Comparison of ENCODE assay signal across 1 cellular context in the genomic region with DNA sequence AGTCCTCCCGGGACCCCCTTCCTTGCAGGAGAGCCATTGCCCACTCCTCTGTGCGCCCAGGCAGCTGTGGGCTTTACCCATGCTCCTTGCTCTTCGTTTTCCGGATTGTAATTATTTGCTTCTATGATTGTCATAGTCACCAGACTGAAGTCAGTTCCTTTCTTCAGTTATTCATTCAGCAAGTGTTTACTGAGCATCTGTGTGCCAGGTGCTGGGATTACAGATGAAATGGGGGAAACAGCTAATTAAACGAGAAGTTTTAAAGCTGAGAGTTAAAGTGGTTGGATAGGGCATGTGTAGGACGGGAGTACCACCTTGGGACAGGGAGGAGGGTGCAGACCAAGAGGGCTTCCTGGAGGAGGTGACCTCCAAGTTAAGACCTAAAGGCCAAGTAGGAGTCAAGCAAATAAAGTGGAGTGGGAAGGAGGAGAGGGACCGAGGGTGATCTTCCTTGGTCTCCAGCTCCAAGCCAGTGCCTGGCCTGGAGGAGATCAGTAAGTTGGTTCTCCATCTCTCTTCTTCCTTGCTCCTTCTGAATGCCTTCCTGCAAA.
TF ChIP-seq lines count a peak whose summit lies in the region.

No MANE protein-coding gene starts in this region.

TF ChIP-seq in WTC11, 78 proteins besides CTCF, POLR2A, EP300 and RAD21 (continued from another document):
- TF ChIP-seq, protein P1, sequence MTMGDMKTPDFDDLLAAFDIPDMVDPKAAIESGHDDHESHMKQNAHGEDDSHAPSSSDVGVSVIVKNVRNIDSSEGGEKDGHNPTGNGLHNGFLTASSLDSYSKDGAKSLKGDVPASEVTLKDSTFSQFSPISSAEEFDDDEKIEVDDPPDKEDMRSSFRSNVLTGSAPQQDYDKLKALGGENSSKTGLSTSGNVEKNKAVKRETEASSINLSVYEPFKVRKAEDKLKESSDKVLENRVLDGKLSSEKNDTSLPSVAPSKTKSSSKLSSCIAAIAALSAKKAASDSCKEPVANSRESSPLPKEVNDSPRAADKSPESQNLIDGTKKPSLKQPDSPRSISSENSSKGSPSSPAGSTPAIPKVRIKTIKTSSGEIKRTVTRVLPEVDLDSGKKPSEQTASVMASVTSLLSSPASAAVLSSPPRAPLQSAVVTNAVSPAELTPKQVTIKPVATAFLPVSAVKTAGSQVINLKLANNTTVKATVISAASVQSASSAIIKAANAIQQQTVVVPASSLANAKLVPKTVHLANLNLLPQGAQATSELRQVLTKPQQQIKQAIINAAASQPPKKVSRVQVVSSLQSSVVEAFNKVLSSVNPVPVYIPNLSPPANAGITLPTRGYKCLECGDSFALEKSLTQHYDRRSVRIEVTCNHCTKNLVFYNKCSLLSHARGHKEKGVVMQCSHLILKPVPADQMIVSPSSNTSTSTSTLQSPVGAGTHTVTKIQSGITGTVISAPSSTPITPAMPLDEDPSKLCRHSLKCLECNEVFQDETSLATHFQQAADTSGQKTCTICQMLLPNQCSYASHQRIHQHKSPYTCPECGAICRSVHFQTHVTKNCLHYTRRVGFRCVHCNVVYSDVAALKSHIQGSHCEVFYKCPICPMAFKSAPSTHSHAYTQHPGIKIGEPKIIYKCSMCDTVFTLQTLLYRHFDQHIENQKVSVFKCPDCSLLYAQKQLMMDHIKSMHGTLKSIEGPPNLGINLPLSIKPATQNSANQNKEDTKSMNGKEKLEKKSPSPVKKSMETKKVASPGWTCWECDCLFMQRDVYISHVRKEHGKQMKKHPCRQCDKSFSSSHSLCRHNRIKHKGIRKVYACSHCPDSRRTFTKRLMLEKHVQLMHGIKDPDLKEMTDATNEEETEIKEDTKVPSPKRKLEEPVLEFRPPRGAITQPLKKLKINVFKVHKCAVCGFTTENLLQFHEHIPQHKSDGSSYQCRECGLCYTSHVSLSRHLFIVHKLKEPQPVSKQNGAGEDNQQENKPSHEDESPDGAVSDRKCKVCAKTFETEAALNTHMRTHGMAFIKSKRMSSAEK (CRISPR knock-in tag; IDR thresholded peaks at IDR 0.05; ENCODE audit: borderline replicate concordance), result no peak
- no peak for TF ChIP-seq ZNF671 (CRISPR knock-in tag; IDR thresholded peaks at IDR 0.05)
- TF ChIP-seq, protein P2, sequence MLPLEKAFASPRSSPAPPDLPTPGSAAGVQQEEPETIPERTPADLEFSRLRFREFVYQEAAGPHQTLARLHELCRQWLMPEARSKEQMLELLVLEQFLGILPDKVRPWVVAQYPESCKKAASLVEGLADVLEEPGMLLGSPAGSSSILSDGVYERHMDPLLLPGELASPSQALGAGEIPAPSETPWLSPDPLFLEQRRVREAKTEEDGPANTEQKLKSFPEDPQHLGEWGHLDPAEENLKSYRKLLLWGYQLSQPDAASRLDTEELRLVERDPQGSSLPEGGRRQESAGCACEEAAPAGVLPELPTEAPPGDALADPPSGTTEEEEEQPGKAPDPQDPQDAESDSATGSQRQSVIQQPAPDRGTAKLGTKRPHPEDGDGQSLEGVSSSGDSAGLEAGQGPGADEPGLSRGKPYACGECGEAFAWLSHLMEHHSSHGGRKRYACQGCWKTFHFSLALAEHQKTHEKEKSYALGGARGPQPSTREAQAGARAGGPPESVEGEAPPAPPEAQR (CRISPR knock-in tag; IDR thresholded peaks at IDR 0.05), result no peak
- no peak for TF ChIP-seq ESRRA (CRISPR knock-in tag; IDR thresholded peaks at IDR 0.05; ENCODE audit: borderline replicate concordance)
- no peak for TF ChIP-seq IRF2 (CRISPR knock-in tag; IDR thresholded peaks at IDR 0.05; ENCODE audit: borderline replicate concordance, low read depth)
- TF ChIP-seq, protein P3, sequence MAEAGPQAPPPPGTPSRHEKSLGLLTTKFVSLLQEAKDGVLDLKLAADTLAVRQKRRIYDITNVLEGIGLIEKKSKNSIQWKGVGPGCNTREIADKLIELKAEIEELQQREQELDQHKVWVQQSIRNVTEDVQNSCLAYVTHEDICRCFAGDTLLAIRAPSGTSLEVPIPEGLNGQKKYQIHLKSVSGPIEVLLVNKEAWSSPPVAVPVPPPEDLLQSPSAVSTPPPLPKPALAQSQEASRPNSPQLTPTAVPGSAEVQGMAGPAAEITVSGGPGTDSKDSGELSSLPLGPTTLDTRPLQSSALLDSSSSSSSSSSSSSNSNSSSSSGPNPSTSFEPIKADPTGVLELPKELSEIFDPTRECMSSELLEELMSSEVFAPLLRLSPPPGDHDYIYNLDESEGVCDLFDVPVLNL (CRISPR knock-in tag; IDR thresholded peaks at IDR 0.05; ENCODE audit: borderline replicate concordance, low read depth), result no peak
- TF ChIP-seq, protein P4, sequence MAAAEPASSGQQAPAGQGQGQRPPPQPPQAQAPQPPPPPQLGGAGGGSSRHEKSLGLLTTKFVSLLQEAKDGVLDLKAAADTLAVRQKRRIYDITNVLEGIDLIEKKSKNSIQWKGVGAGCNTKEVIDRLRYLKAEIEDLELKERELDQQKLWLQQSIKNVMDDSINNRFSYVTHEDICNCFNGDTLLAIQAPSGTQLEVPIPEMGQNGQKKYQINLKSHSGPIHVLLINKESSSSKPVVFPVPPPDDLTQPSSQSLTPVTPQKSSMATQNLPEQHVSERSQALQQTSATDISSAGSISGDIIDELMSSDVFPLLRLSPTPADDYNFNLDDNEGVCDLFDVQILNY (CRISPR knock-in tag; IDR thresholded peaks at IDR 0.05), result no peak
- TF ChIP-seq TEAD1 (CRISPR knock-in tag; IDR thresholded peaks at IDR 0.05), result no peak
TF ChIP-seq in WTC11: peak in this region for 0.
